In genomic region chr6:157484181-157484580, GRCh38 we compare ENCODE assay signal across 21 cellular contexts.
DNase-seq lines count a peak whose midpoint lies in the region; ATAC-seq, FAIRE-seq and TF ChIP-seq lines count a peak whose summit lies in the region.
"Had no signal": no experiment of that assay in that cellular context is flagged by ENCODE, and none has a peak within 500 bp of the region (broad histone marks: within the 10 kb centered on the region; RNA-seq: fewer than 3 reads in every experiment).

No MANE protein-coding gene starts in this region.

- WGBS in K562 (ENCODE audit: insufficient coverage, low coverage, missing lambda C conversion rate), result 92% methylated on average over 10 of the region's 10 CpGs
- 83 to 89% methylated on average over 10 of the region's 10 CpGs for WGBS in body of pancreas, 2 donors

- TF ChIP-seq CTCF in K562 (IDR thresholded peaks at IDR 0.05 in 2 of 3, conservative IDR thresholded peaks at IDR 0.05 in 1 of 3; ENCODE audit: insufficient read depth in 2 of 3, low read depth in 1 of 3, low read length in 3 of 3), result no peak
- no peak for TF ChIP-seq CTCF in body of pancreas (IDR thresholded peaks at IDR 0.05)
- no peak for TF ChIP-seq CTCF in HFFc6 (IDR thresholded peaks at IDR 0.05)

- H3K9me3 ChIP-seq in K562 (replicated peaks; ENCODE audit: control insufficient read depth, insufficient read depth, low read depth, low read length) (no peaks in the 10 kb centered on the region), body of pancreas (no peaks in the 10 kb centered on the region)
- H3K9me3 ChIP-seq: BLaER1, Caco-2, HAP-1 had no signal

- H3K4me3 Mint-ChIP-seq in HFFc6, result no peak overlapping the region
- H3K4me3 Mint-ChIP-seq: B cell; CD4-positive, CD25-positive, alpha-beta regulatory T cell; CD8-positive, alpha-beta T cell had no signal

- no peaks in the 10 kb centered on the region for H3K36me3 ChIP-seq in K562 (ENCODE audit: control insufficient read depth, insufficient read depth, low read length)
- H3K36me3 ChIP-seq in body of pancreas (replicated peaks in 1 of 2; ENCODE audit: insufficient read depth in 1 of 2, low read depth in 2 of 2), result no peaks in the 10 kb centered on the region
- H3K36me3 ChIP-seq: BLaER1, HAP-1 had no signal

- H3K27me3 ChIP-seq in K562 (ENCODE audit: control insufficient read depth in 2 of 2, insufficient read depth in 2 of 2, low read length in 2 of 2), result no peaks in the 10 kb centered on the region
- H3K27me3 ChIP-seq in body of pancreas, result no peaks in the 10 kb centered on the region
- H3K27me3 ChIP-seq: BLaER1 had no signal

- no peak for TF ChIP-seq RAD21 in K562 (CRISPR knock-in tag; conservative IDR thresholded peaks at IDR 0.05 in 1 of 2, IDR thresholded peaks at IDR 0.05 in 1 of 2)

- H4K20me1 ChIP-seq in K562 (replicated peaks; ENCODE audit: control insufficient read depth, insufficient read depth, low read length), result no peaks in the 10 kb centered on the region
- H4K20me1 ChIP-seq: BLaER1 had no signal

- intact Hi-C loops in K562 (cut with micrococcal nuclease), result no loop called here
- intact Hi-C loops in body of pancreas (cut with DNase I), result no loop called here

- CTCF ChIA-PET in K562 (lab: Yijun Ruan, JAX; ENCODE audit: low intra/inter-chr PET ratio), result no interaction called here

- H3K4me3 ChIP-seq in K562, result no peak overlapping the region
- H3K4me3 ChIP-seq in body of pancreas, result no peak overlapping the region
- H3K4me3 ChIP-seq: BLaER1, GM12878, HAP-1 had no signal

- no peak overlapping the region for H3K4me2 ChIP-seq in K562 (ENCODE audit: insufficient read depth, low read length)
- H3K4me2 ChIP-seq: BLaER1 had no signal

- H3K27ac ChIP-seq in K562 (ENCODE audit: extremely low read depth, low read depth, low read length), result no peak overlapping the region
- no peak overlapping the region for H3K27ac ChIP-seq in body of pancreas
- H3K27ac ChIP-seq: 22Rv1, BLaER1, C4-2B had no signal

- H3K79me2 ChIP-seq in K562 (ENCODE audit: control insufficient read depth, insufficient read depth, low read length), result peaks cover 18% of the 10 kb centered on the region

- peak; percentile 56 for FAIRE-seq in G401.6 (lab: Jason Lieb, UNC)
- FAIRE-seq in K562 (lab: Jason Lieb, UNC), result no peak
- peak; percentile 90 for FAIRE-seq in frontal cortex (lab: Jason Lieb, UNC)
- FAIRE-seq: A204.1, GM12878, H54 had no signal

- no peak for TF ChIP-seq POLR2A in K562 (conservative IDR thresholded peaks at IDR 0.05)
- TF ChIP-seq POLR2A in body of pancreas (IDR thresholded peaks at IDR 0.05), result no peak

- H3K4me1 ChIP-seq in K562 (replicated peaks in 1 of 2; ENCODE audit: control insufficient read depth in 2 of 2, insufficient read depth in 2 of 2, low read length in 2 of 2) (peaks cover 20 to 32% of the 10 kb centered on the region in 2 experiments), body of pancreas (peaks cover 9% of the 10 kb centered on the region)
- H3K4me1 ChIP-seq: Caco-2, HAP-1 had no signal

- H3K9ac ChIP-seq in K562 (ENCODE audit: insufficient read depth in 1 of 2, low read depth in 2 of 2, low read length in 2 of 2), result no peak overlapping the region
- H3K9ac ChIP-seq: BLaER1 had no signal

- no peaks in the 10 kb centered on the region for H3K4me1 Mint-ChIP-seq in HFFc6 (ENCODE audit: low read depth)

- no peak overlapping the region for H3K27ac Mint-ChIP-seq in HFFc6
- H3K27ac Mint-ChIP-seq: B cell; CD4-positive, CD25-positive, alpha-beta regulatory T cell; CD8-positive, alpha-beta T cell had no signal

- BruUV-seq in K562 (replicated peaks; lab: Mats Ljungman, UMichigan), result no TSS peak

- ATAC-seq in K562, result no peak
- ATAC-seq in body of pancreas, result no peak
- ATAC-seq in GM19455 (IDR thresholded peaks at IDR 0.05; ENCODE audit: unreplicated experiment), result no peak
- ATAC-seq: CD8-positive, alpha-beta T cell; GM12878 had no signal

- in situ Hi-C loops in K562 (cut with MboI), result no loop called here

- DNase-seq in K562 (ENCODE audit: extremely low read depth in 1 of 4, low spot score in 3 of 4) (no peak), frontal cortex (ENCODE audit: low spot score in 2 of 2) (no peak), body of pancreas (no peak), HFFc6 (no peak)
- DNase-seq: Caco-2; CD4-positive, CD25-positive, alpha-beta regulatory T cell; CD8-positive, alpha-beta T cell; DMS153; DND-41; GDM1; GOT3 had no signal

- no peaks in the 10 kb centered on the region for H3K9me3 Mint-ChIP-seq in HFFc6
- H3K9me3 Mint-ChIP-seq: CD8-positive, alpha-beta T cell had no signal

- H3K27me3 Mint-ChIP-seq in HFFc6 (ENCODE audit: insufficient read depth), result peaks cover 2% of the 10 kb centered on the region; the same call in 1 of the 2 replicates
- H3K27me3 Mint-ChIP-seq: B cell; CD4-positive, CD25-positive, alpha-beta regulatory T cell had no signal

- TF ChIP-seq EP300 in K562 (IDR thresholded peaks at IDR 0.05; ENCODE audit: low read length), result no peak

- H3K9me1 ChIP-seq in K562 (ENCODE audit: control insufficient read depth, insufficient read depth, low read length), result no peaks in the 10 kb centered on the region

- H3K36me3 Mint-ChIP-seq in HFFc6 (ENCODE audit: low read depth), result no peaks in the 10 kb centered on the region
- H3K36me3 Mint-ChIP-seq: CD8-positive, alpha-beta T cell had no signal

- no peak overlapping the region for H2AFZ ChIP-seq in K562 (ENCODE audit: low read depth, low read length)

- POLR2A ChIA-PET in K562 (lab: Yijun Ruan, JAX), result interaction anchor here (0.6 kb wide), 1 partner anchor 40 kb away, joined by 4 read pairs; no protein-coding TSS in a partner anchor

TF ChIP-seq in K562, 482 proteins besides CTCF, POLR2A, EP300 and RAD21:
- TF ChIP-seq LARP7 (IDR thresholded peaks at IDR 0.05) (no peak), NFYB (IDR thresholded peaks at IDR 0.05; ENCODE audit: extremely low read depth, insufficient read length) (no peak), ZNF75A (CRISPR knock-in tag; IDR thresholded peaks at IDR 0.05) (no peak), MEF2D (tag; conservative IDR thresholded peaks at IDR 0.05; ENCODE audit: low read depth) (no peak), NCOA1 (IDR thresholded peaks at IDR 0.05; ENCODE audit: low read depth) (no peak), ETV5 (CRISPR knock-in tag; IDR thresholded peaks at IDR 0.05; ENCODE audit: low read depth) (no peak), ZNF77 (CRISPR knock-in tag; IDR thresholded peaks at IDR 0.05) (no peak), THAP12 (CRISPR knock-in tag; IDR thresholded peaks at IDR 0.05) (no peak), ZNF24 (IDR thresholded peaks at IDR 0.05) (no peak), ZNF76 (CRISPR knock-in tag; IDR thresholded peaks at IDR 0.05; ENCODE audit: borderline replicate concordance) (no peak), MEF2A (IDR thresholded peaks at IDR 0.05; ENCODE audit: control insufficient read depth, low read depth, low read length) (no peak), ZNF444 (CRISPR knock-in tag; IDR thresholded peaks at IDR 0.05) (no peak), ZNF408 (CRISPR knock-in tag; IDR thresholded peaks at IDR 0.05; ENCODE audit: low read depth) (peak; percentile 72; the same call in 1 of the 2 replicates), MTF1 (CRISPR knock-in tag; IDR thresholded peaks at IDR 0.05; ENCODE audit: borderline replicate concordance) (peak; percentile 84; the same call in 1 of the 2 replicates), ZNF707 (CRISPR knock-in tag; conservative IDR thresholded peaks at IDR 0.05) (peak; percentile 55; the same call in 1 of the 2 replicates), USF1 (CRISPR knock-in tag; IDR thresholded peaks at IDR 0.05) (no peak), BACH1 (tag; IDR thresholded peaks at IDR 0.05) (no peak), CEBPG (CRISPR knock-in tag; IDR thresholded peaks at IDR 0.05) (no peak), CEBPG (tag; conservative IDR thresholded peaks at IDR 0.05 in 1 of 2, IDR thresholded peaks at IDR 0.05 in 1 of 2) (peak in 1 of 2 experiments; percentile 32; a peak in 1 of 4 replicates)
- TF ChIP-seq, protein P1, sequence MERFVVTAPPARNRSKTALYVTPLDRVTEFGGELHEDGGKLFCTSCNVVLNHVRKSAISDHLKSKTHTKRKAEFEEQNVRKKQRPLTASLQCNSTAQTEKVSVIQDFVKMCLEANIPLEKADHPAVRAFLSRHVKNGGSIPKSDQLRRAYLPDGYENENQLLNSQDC (CRISPR knock-in tag; IDR thresholded peaks at IDR 0.05), result no peak
